1 cellular context compared by ENCODE assay signal in the genomic region with DNA sequence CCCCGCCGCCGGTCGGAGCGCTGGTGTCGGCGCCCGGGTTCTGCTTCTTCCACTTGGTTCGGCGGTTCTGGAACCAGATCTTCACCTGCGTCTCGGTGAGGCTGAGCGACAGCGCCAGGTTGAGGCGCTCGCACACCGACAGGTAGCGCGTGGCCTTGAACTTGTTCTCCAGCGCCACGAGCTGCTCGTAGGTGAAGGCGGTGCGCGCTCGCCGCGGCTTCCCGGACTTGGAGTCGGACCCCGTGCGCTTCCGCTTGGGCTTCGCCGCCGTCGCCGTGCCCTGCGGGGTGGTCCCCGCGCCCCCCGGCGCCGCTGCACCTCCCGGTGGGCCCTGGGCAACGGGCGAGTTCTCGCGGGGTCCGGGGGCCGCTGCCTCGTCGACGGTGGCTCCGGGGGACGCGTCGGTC.
TF ChIP-seq lines count a peak whose summit lies in the region.

No MANE protein-coding gene starts in this region.

TF ChIP-seq in H1, 55 proteins besides CTCF, POLR2A, EP300 and RAD21:
- TF ChIP-seq EZH2 (IDR thresholded peaks at IDR 0.05; ENCODE audit: low read depth, low read length, severe bottlenecking) (peak; percentile 86), SUZ12 (IDR thresholded peaks at IDR 0.05; ENCODE audit: low read length) (peak; percentile 81), CBX5 (IDR thresholded peaks at IDR 0.05; ENCODE audit: low read depth, low read length) (no peak)
TF ChIP-seq in H1: peak in this region for 2.
